In the genomic region with DNA sequence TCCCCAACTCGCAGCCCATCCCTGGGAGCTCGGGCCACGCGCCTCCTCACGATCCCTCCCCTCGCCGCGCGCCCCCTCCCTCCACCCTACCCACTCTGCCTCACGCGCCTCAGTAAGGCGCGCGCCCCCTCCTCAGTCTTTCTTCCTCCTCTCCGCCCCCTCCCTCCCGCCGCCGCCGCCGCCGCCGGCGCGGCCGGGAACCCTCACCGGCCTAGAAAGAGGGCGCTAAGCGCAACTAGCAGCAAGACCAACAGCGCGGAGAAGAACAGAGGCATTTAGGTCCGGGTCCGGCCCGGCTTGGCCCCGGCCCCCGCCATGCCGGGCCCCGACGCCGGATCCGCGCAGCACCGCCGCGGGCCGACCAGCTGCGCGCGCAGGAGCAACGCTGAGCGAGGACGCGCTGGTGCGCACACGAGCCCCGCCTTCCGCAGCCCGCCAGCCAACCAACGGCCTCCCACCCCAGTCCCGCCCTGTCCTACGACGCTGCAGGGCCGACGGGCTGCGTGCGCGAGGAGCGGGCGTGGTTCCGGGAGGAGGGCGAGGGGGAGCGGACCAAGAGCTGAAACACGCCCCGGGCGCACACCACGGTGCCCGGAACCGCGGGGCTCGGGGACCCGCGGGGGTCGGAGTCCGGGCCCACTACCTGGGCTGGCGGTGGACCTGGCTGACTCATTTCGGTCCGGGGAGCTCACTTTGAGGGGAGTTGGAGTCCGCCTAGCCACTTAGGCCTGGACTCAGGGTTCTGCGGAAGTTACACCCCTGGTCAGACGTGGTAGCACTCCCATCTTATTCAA, we compare ENCODE assay signal across 8 cellular contexts. TPM values are rescaled to one million over a fixed set of nuclear protein-coding genes. Genes with fewer than 3 reads are reported as not detected.
A peak's percentile ranks its signal among the peaks of the same experiment; 100 is the strongest.
DNase-seq lines count a peak whose midpoint lies in the region; ATAC-seq and TF ChIP-seq lines count a peak whose summit lies in the region.

Gene BLTP2 (minus strand): TSS at position 377 of the 794 bp plus-strand sequence. CDS start 102 bp downstream, at position 275.

- intact Hi-C loops in cardiac septum (cut with DNase I) (no loop called here), transverse colon (cut with DNase I; ENCODE audit: low total_unique reads) (no loop called here)

- TF ChIP-seq CTCF in GM12864 (IDR thresholded peaks at IDR 0.05; ENCODE audit: low read depth, low read length, missing control alignments): no peak
- TF ChIP-seq CTCF in transverse colon (IDR thresholded peaks at IDR 0.05): peak in 2 of 5 experiments; percentile 51 to 57

- peaks cover 22% of the 10 kb centered on the region for H3K4me1 ChIP-seq in adipocyte (ENCODE audit: control insufficient read depth, insufficient read depth, low read length)
- peaks cover 19 to 41% (median 34%) of the 10 kb centered on the region in 4 donors for H3K4me1 ChIP-seq in transverse colon

- H3K27me3 ChIP-seq in adipocyte (replicated peaks; ENCODE audit: control insufficient read depth, insufficient read depth, low read length): no peaks in the 10 kb centered on the region
- no peaks in the 10 kb centered on the region for H3K27me3 ChIP-seq in transverse colon

- in situ Hi-C loops in transverse colon (cut with MboI; ENCODE audit: low pct_ligation_motif_present in 1 of 4, low pct_unique_long_range_greater_than_20kb in 1 of 4, low sequenced_read_pairs in 3 of 4): no loop called here

- H3K36me3 ChIP-seq in adipocyte (ENCODE audit: control insufficient read depth, insufficient read depth, low read length, severe bottlenecking) (peaks cover 43% of the 10 kb centered on the region), transverse colon (peaks cover 0 to 31% (median 14%) of the 10 kb centered on the region in 4 donors)

- ATAC-seq in HG02759 (IDR thresholded peaks at IDR 0.05; ENCODE audit: unreplicated experiment): peak; percentile 96

- 2% methylated on average over 53 of the region's 89 CpGs; no CpG with 5 or more reads in 1 of the 2 donors for WGBS in transverse colon (ENCODE audit: low coverage in 1 of 2), 2 donors

- DNase-seq in GM12864 (ENCODE audit: low read depth): peak; percentile 84
- DNase-seq in NCI-H1436 (lab: John Stamatoyannopoulos, UW): peak; percentile 98
- DNase-seq in T follicular helper cell (ENCODE audit: low read depth): peak; percentile 92
- DNase-seq in adipocyte (ENCODE audit: low read depth): peak; percentile 99
- peak; percentile 99 for DNase-seq in cardiac septum (ENCODE audit: low spot score)
- DNase-seq in pons (ENCODE audit: low spot score): peak; percentile 91
- peak; percentile 97 for DNase-seq in transverse colon

- H3K9me3 ChIP-seq in adipocyte (ENCODE audit: control insufficient read depth, low read length) (no peaks in the 10 kb centered on the region), transverse colon (no peaks in the 10 kb centered on the region)

- H3K4me3 ChIP-seq in GM12864 (ENCODE audit: low read depth, low read length) (peak within 1 kb of the TSS; percentile 70), adipocyte (ENCODE audit: low read length) (peak within 1 kb of the TSS; percentile 95), transverse colon (peak within 1 kb of the TSS; percentile 83 to 97 (median 96))

- H3K27ac ChIP-seq in transverse colon: peak within 1 kb of the TSS; percentile 93 to 98 (median 95)

- TF ChIP-seq EP300 in transverse colon (IDR thresholded peaks at IDR 0.05; ENCODE audit: low read depth): no peak

- peak within 1 kb of the TSS; percentile 91 for H3K9ac ChIP-seq in adipocyte (ENCODE audit: low read length)

- peak; percentile 95 for TF ChIP-seq POLR2A in transverse colon (IDR thresholded peaks at IDR 0.05)

RNA-seq across cellular contexts. Expression of gene BLTP2, which starts in this region (rescaled TPM):
- total RNA-seq in cardiac septum (70.4 TPM), transverse colon (100 to 1,000 TPM; 117 to 120 (median 118) TPM)

Comparison
In these comparisons a context has a peak if more than half of its experiments do, and no peak if none do; other contexts are left out.
1. Peak in every context shown above with its lines: DNase-seq, ATAC-seq, H3K4me3 ChIP-seq and H3K27ac ChIP-seq.